Comparison of ENCODE assay signal across 12 cellular contexts in genomic region chr9:27771803-27772545, GRCh38.
DNase-seq lines count a peak whose midpoint lies in the region; ATAC-seq, FAIRE-seq and TF ChIP-seq lines count a peak whose summit lies in the region.
"Had no signal": no experiment of that assay in that cellular context is flagged by ENCODE, and none has a peak within 500 bp of the region (broad histone marks: within the 10 kb centered on the region; RNA-seq: fewer than 3 reads in every experiment).

No MANE protein-coding gene starts in this region.

- WGBS in tibial nerve, 2 donors: 52 to 61% methylated on average over 4 of the region's 4 CpGs

- H3K36me3 ChIP-seq in bronchial epithelial cell (ENCODE audit: control insufficient read depth, insufficient read depth, low read length) (no peaks in the 10 kb centered on the region), tibial nerve (no peaks in the 10 kb centered on the region)
- H3K36me3 ChIP-seq: thoracic aorta had no signal

- TF ChIP-seq CTCF in bronchial epithelial cell (IDR thresholded peaks at IDR 0.05; ENCODE audit: insufficient read depth, low read length, severe bottlenecking): no peak
- TF ChIP-seq CTCF in tibial nerve (IDR thresholded peaks at IDR 0.05): no peak

- ATAC-seq in Right ventricle myocardium superior (ENCODE audit: poor library complexity): no peak

- FAIRE-seq in bronchial epithelial cell (lab: Jason Lieb, UNC): no peak

- no peak for TF ChIP-seq EP300 in tibial nerve (IDR thresholded peaks at IDR 0.05)

- no peak overlapping the region for H3K4me3 ChIP-seq in bronchial epithelial cell (ENCODE audit: low read depth, low read length)
- H3K4me3 ChIP-seq in tibial nerve: no peak overlapping the region
- H3K4me3 ChIP-seq: lung, thoracic aorta had no signal

- H3K27me3 ChIP-seq in bronchial epithelial cell (ENCODE audit: control insufficient read depth, insufficient read depth, low read length) (no peaks in the 10 kb centered on the region), tibial nerve (no peaks in the 10 kb centered on the region)

- peak; percentile 90 for DNase-seq in DMS53 (lab: John Stamatoyannopoulos, UW)
- peak; percentile 29 for DNase-seq in NCI-H2029 (lab: John Stamatoyannopoulos, UW)
- DNase-seq in bronchial epithelial cell (ENCODE audit: low read depth): peak; percentile 97
- peak; percentile 56 for DNase-seq in left kidney (ENCODE audit: low read depth, low spot score)
- DNase-seq in NCI-H524 treated with DMSO at 0.1 percent for 48 hours (lab: John Stamatoyannopoulos, UW): no peak
- DNase-seq in Right ventricle myocardium superior: no peak
- no peak for DNase-seq in GDM1 (lab: John Stamatoyannopoulos, UW)
- no peak for DNase-seq in tibial nerve (ENCODE audit: low spot score in 2 of 2)
- DNase-seq: activated CD4-positive, alpha-beta T cell treated with anti-CD3 and anti-CD28 coated beads for 1 hour; central memory CD4-positive, alpha-beta T cell had no signal

- no peaks in the 10 kb centered on the region for H3K9me3 ChIP-seq in tibial nerve
- H3K9me3 ChIP-seq: thoracic aorta had no signal

- no peak overlapping the region for H3K27ac ChIP-seq in tibial nerve
- H3K27ac ChIP-seq: thoracic aorta had no signal

- no peak for TF ChIP-seq POLR2A in tibial nerve (IDR thresholded peaks at IDR 0.05)

- no peaks in the 10 kb centered on the region for H3K4me1 ChIP-seq in tibial nerve

- intact Hi-C loops in Right ventricle myocardium superior (cut with DNase I): no loop called here

Comparison
In these comparisons a context has a peak if more than half of its experiments do, and no peak if none do; other contexts are left out.
1. DNase-seq: peak in DMS53 (single experiment), NCI-H2029 (single experiment), bronchial epithelial cell (single experiment) and left kidney (single experiment); none in NCI-H524 treated with DMSO at 0.1 percent for 48 hours (single experiment), Right ventricle myocardium superior (single experiment), GDM1 (single experiment) and tibial nerve (0 of 2).